In genomic region chr1:116763787-116764465, GRCh38 we compare ENCODE assay signal across 8 cellular contexts. TPM values are rescaled to one million over a fixed set of nuclear protein-coding genes. Genes with fewer than 3 reads are reported as not detected.
DNase-seq lines count a peak whose midpoint lies in the region; ATAC-seq and TF ChIP-seq lines count a peak whose summit lies in the region.

No MANE protein-coding gene starts in this region.

- peak; percentile 47 to 68 for TF ChIP-seq RAD21 in liver (IDR thresholded peaks at IDR 0.05)

- H3K36me3 ChIP-seq in liver (ENCODE audit: control insufficient read depth in 4 of 4, insufficient read depth in 3 of 4, low read depth in 1 of 4, low read length in 3 of 4), result no peaks in the 10 kb centered on the region

- H3K4me3 ChIP-seq in liver (ENCODE audit: low read depth in 1 of 3, low read length in 3 of 3), result no peak overlapping the region

- H3K9ac ChIP-seq in liver (ENCODE audit: low read depth in 1 of 2, low read length in 2 of 2), result no peak overlapping the region

- peaks cover 96% of the 10 kb centered on the region for H3K4me1 Mint-ChIP-seq in activated naive CD8-positive, alpha-beta T cell treated with anti-CD3 and anti-CD28 coated beads, Interleukin-2, amount 50 U/mL, for 24 hours

- peaks cover 98% of the 10 kb centered on the region for H3K36me3 Mint-ChIP-seq in activated naive CD8-positive, alpha-beta T cell treated with anti-CD3 and anti-CD28 coated beads, Interleukin-2, amount 50 U/mL, for 24 hours (ENCODE audit: low read depth)

- TF ChIP-seq CTCF in liver (IDR thresholded peaks at IDR 0.05; ENCODE audit: low read depth, low read length, missing input control), result peak; percentile 38

- H3K9me3 ChIP-seq in liver (ENCODE audit: control insufficient read depth in 4 of 4, low read length in 3 of 4), result no peaks in the 10 kb centered on the region

- H3K9me3 Mint-ChIP-seq in activated naive CD8-positive, alpha-beta T cell treated with anti-CD3 and anti-CD28 coated beads, Interleukin-2, amount 50 U/mL, for 24 hours, result no peaks in the 10 kb centered on the region

- peak overlapping the region; percentile 98 for H3K4me3 Mint-ChIP-seq in activated naive CD8-positive, alpha-beta T cell treated with anti-CD3 and anti-CD28 coated beads, Interleukin-2, amount 50 U/mL, for 24 hours

- H3K4me1 ChIP-seq in liver (ENCODE audit: control insufficient read depth in 4 of 4, insufficient read depth in 4 of 4, low read length in 3 of 4), result peaks cover 0 to 8% (median 6%) of the 10 kb centered on the region in 4 donors

- no peak overlapping the region for H3K27ac ChIP-seq in liver (ENCODE audit: low read depth in 1 of 2, low read length in 2 of 2)

- 39% methylated on average over 11 of the region's 11 CpGs for WGBS in liver

- peak overlapping the region; percentile 99 for H3K27ac Mint-ChIP-seq in activated naive CD8-positive, alpha-beta T cell treated with anti-CD3 and anti-CD28 coated beads, Interleukin-2, amount 50 U/mL, for 24 hours

- H3K27me3 ChIP-seq in liver (ENCODE audit: control insufficient read depth in 4 of 4, insufficient read depth in 4 of 4, low read length in 3 of 4), result no peaks in the 10 kb centered on the region

- peak; percentile 29 for ATAC-seq in activated naive CD8-positive, alpha-beta T cell treated with anti-CD3 and anti-CD28 coated beads, Interleukin-2, amount 50 U/mL, for 24 hours
- ATAC-seq in HG03521 (IDR thresholded peaks at IDR 0.05; ENCODE audit: unreplicated experiment), result no peak
- ATAC-seq in HG03159 (IDR thresholded peaks at IDR 0.05; ENCODE audit: unreplicated experiment), result no peak

- H3K27me3 Mint-ChIP-seq in activated naive CD8-positive, alpha-beta T cell treated with anti-CD3 and anti-CD28 coated beads, Interleukin-2, amount 50 U/mL, for 24 hours, result peaks cover 1% of the 10 kb centered on the region

- DNase-seq in GM03348 (ENCODE audit: low spot score) (peak; percentile 35), MV-4-11 (lab: John Stamatoyannopoulos, UW) (peak; percentile 5), NCI-H1105 treated with DMSO at 0.1 percent for 48 hours (lab: John Stamatoyannopoulos, UW) (no peak), NCI-H1436 treated with DMSO at 0.1 percent for 48 hours (lab: John Stamatoyannopoulos, UW) (no peak)
- peak; percentile 73 for DNase-seq in activated naive CD8-positive, alpha-beta T cell treated with anti-CD3 and anti-CD28 coated beads, Interleukin-2, amount 50 U/mL, for 24 hours

TF ChIP-seq in liver, 16 proteins besides CTCF, POLR2A, EP300 and RAD21:
- TF ChIP-seq JUND (IDR thresholded peaks at IDR 0.05) (no peak), HNF4G (IDR thresholded peaks at IDR 0.05) (no peak), YY1 (IDR thresholded peaks at IDR 0.05) (no peak), REST (IDR thresholded peaks at IDR 0.05) (no peak), ATF3 (IDR thresholded peaks at IDR 0.05) (no peak), RXRA (IDR thresholded peaks at IDR 0.05) (peak; percentile 44 to 83), GABPA (IDR thresholded peaks at IDR 0.05 in 1 of 2, conservative IDR thresholded peaks at IDR 0.05 in 1 of 2) (no peak), HNF4A (conservative IDR thresholded peaks at IDR 0.05) (peak in 1 of 2 donors; percentile 26), ZBTB33 (IDR thresholded peaks at IDR 0.05) (no peak), MAX (IDR thresholded peaks at IDR 0.05) (no peak), EGR1 (IDR thresholded peaks at IDR 0.05; ENCODE audit: low read depth in 2 of 2) (no peak), NR2F2 (IDR thresholded peaks at IDR 0.05) (no peak), FOXA1 (IDR thresholded peaks at IDR 0.05) (no peak), FOXA2 (IDR thresholded peaks at IDR 0.05) (no peak), TAF1 (conservative IDR thresholded peaks at IDR 0.05) (no peak), SP1 (IDR thresholded peaks at IDR 0.05) (peak; percentile 48)
TF ChIP-seq in liver: peak in this region for 3.

RNA-seq across cellular contexts. Expression of gene CD2, which starts 9.7 kb away (rescaled TPM):
- total RNA-seq in liver, result 1 to 10 TPM in 1 of 2 donors, under 1 TPM in 1; 0.28 to 1.1 TPM
- polyA plus RNA-seq in liver, result 1 to 10 TPM in 1 of 2 donors, under 1 TPM in 1; 0.69 to 1.5 TPM

Comparison
In these comparisons a context has a peak if more than half of its experiments do, and no peak if none do; other contexts are left out.
1. DNase-seq: peak in GM03348 (single experiment), MV-4-11 (single experiment) and activated naive CD8-positive, alpha-beta T cell treated with anti-CD3 and anti-CD28 coated beads, Interleukin-2, amount 50 U/mL, for 24 hours (single experiment); none in NCI-H1105 treated with DMSO at 0.1 percent for 48 hours (single experiment) and NCI-H1436 treated with DMSO at 0.1 percent for 48 hours (single experiment).